23 cellular contexts compared by ENCODE assay signal in genomic region chr13:99527346-99527745, GRCh38. TPM values are rescaled to one million over a fixed set of nuclear protein-coding genes. Genes with fewer than 3 reads are reported as not detected.
A peak's percentile ranks its signal among the peaks of the same experiment; 100 is the strongest.
DNase-seq lines count a peak whose midpoint lies in the region; ATAC-seq and TF ChIP-seq lines count a peak whose summit lies in the region.
"Had no signal": no experiment of that assay in that cellular context is flagged by ENCODE, and none has a peak within 500 bp of the region (broad histone marks: within the 10 kb centered on the region; RNA-seq: fewer than 3 reads in every experiment).

No MANE protein-coding gene starts in this region.

- CTCF ChIA-PET in activated CD8-positive, alpha-beta T cell treated with anti-CD3 and anti-CD28 coated beads for 36 hours (lab: Charles Lee) = interaction anchor here (0.7 to 2.6 kb wide), 8 partner anchors 12 to 90 kb away, joined by 3 to 7 read pairs (median 3); no protein-coding TSS in a partner anchor
- CTCF ChIA-PET in activated CD8-positive, alpha-beta T cell treated with anti-CD3 and anti-CD28 coated beads, Interleukin-2, amount 10 ng/mL, durations not matched to agents 7 days and 5 days (lab: Charles Lee) = interaction anchor here (0.6 to 3.2 kb wide), 5 partner anchors 13 to 130 kb away, joined by 3 to 11 read pairs (median 3); no protein-coding TSS in a partner anchor
- CTCF ChIA-PET in CD4-positive, alpha-beta memory T cell (lab: Charles Lee; ENCODE audit: partially characterized antibody) = interaction anchor here (0.7 to 4.1 kb wide), 13 partner anchors 8 to 988 kb away, joined by 3 to 30 read pairs (median 5); partner anchors contain the start of gene CLYBL
- CTCF ChIA-PET in mammary epithelial cell (lab: Charles Lee; ENCODE audit: low non-redundant PET) = no interaction called here

- peaks cover 21% of the 10 kb centered on the region for H3K4me1 ChIP-seq in CD4-positive, alpha-beta memory T cell (ENCODE audit: insufficient read depth, low read length)
- H3K4me1 ChIP-seq in mammary epithelial cell (ENCODE audit: insufficient read depth, low read length) = no peaks in the 10 kb centered on the region
- H3K4me1 ChIP-seq: A549, psoas muscle, stomach, thyroid gland had no signal

- 73% methylated on average over 6 of the region's 6 CpGs for WGBS in mammary epithelial cell (ENCODE audit: low coverage, missing lambda C conversion rate)

- BruUV-seq in mammary epithelial cell (replicated peaks; lab: Mats Ljungman, UMichigan) = no TSS peak

- H2AFZ ChIP-seq in mammary epithelial cell (ENCODE audit: low read depth, low read length) = no peak overlapping the region

- dilution Hi-C loops in mammary epithelial cell (cut with HindIII; ENCODE audit: low sequenced_read_pairs) = no loop called here

- no peaks in the 10 kb centered on the region for H3K27me3 Mint-ChIP-seq in activated CD8-positive, alpha-beta T cell treated with anti-CD3 and anti-CD28 coated beads for 36 hours
- H3K27me3 Mint-ChIP-seq in activated CD8-positive, alpha-beta T cell treated with anti-CD3 and anti-CD28 coated beads, Interleukin-2, amount 10 ng/mL, durations not matched to agents 7 days and 5 days (ENCODE audit: low read depth) = no peaks in the 10 kb centered on the region
- H3K27me3 Mint-ChIP-seq in CD4-positive, alpha-beta memory T cell = no peaks in the 10 kb centered on the region
- H3K27me3 Mint-ChIP-seq in activated CD4-positive, alpha-beta T cell treated with anti-CD3 and anti-CD28 coated beads, Interleukin-2, amount 10 ng/mL, durations not matched to agents 24 days and 14 days = no peaks in the 10 kb centered on the region
- H3K27me3 Mint-ChIP-seq in naive thymus-derived CD8-positive, alpha-beta T cell = no peaks in the 10 kb centered on the region

- no peaks in the 10 kb centered on the region for H4K20me1 ChIP-seq in mammary epithelial cell (ENCODE audit: insufficient read depth, low read length)

- peaks cover 53% of the 10 kb centered on the region for H3K36me3 Mint-ChIP-seq in activated CD8-positive, alpha-beta T cell treated with anti-CD3 and anti-CD28 coated beads for 36 hours (ENCODE audit: low read depth)
- peaks cover 58% of the 10 kb centered on the region for H3K36me3 Mint-ChIP-seq in activated CD8-positive, alpha-beta T cell treated with anti-CD3 and anti-CD28 coated beads, Interleukin-2, amount 10 ng/mL, durations not matched to agents 7 days and 5 days (ENCODE audit: low read depth)
- peaks cover 63 to 84% of the 10 kb centered on the region in 2 donors for H3K36me3 Mint-ChIP-seq in CD4-positive, alpha-beta memory T cell
- peaks cover 60% of the 10 kb centered on the region for H3K36me3 Mint-ChIP-seq in activated CD4-positive, alpha-beta T cell treated with anti-CD3 and anti-CD28 coated beads, Interleukin-2, amount 10 ng/mL, durations not matched to agents 24 days and 14 days (ENCODE audit: low read depth)
- peaks cover 19 to 85% (median 31%) of the 10 kb centered on the region in 3 donors for H3K36me3 Mint-ChIP-seq in naive thymus-derived CD8-positive, alpha-beta T cell

- H3K27me3 ChIP-seq in CD4-positive, alpha-beta memory T cell (ENCODE audit: insufficient read depth, low read length) = no peaks in the 10 kb centered on the region
- no peaks in the 10 kb centered on the region for H3K27me3 ChIP-seq in mammary epithelial cell (ENCODE audit: insufficient read depth, low read length)
- H3K27me3 ChIP-seq: stomach, thyroid gland had no signal

- in situ Hi-C loops in mammary epithelial cell (cut with MboI; ENCODE audit: low sequenced_read_pairs in 2 of 2) = no loop called here

- no peak for TF ChIP-seq CTCF in activated CD8-positive, alpha-beta T cell treated with anti-CD3 and anti-CD28 coated beads for 36 hours (IDR thresholded peaks at IDR 0.05)
- TF ChIP-seq CTCF in mammary epithelial cell (conservative IDR thresholded peaks at IDR 0.05 in 1 of 2, IDR thresholded peaks at IDR 0.05 in 1 of 2; ENCODE audit: extremely low read depth in 1 of 2, insufficient read depth in 1 of 2, low read depth in 1 of 2, low read length in 2 of 2) = no peak

- H3K9ac ChIP-seq in mammary epithelial cell (ENCODE audit: insufficient read depth, low read length) = no peak overlapping the region

- H3K36me3 ChIP-seq in CD4-positive, alpha-beta memory T cell (ENCODE audit: insufficient read depth, low read length) = peaks cover 21% of the 10 kb centered on the region
- peaks cover 11% of the 10 kb centered on the region for H3K36me3 ChIP-seq in mammary epithelial cell (ENCODE audit: insufficient read depth, low read length)

- H3K27ac ChIP-seq in CD4-positive, alpha-beta memory T cell (ENCODE audit: low read depth, low read length) = no peak overlapping the region
- H3K27ac ChIP-seq in mammary epithelial cell (ENCODE audit: insufficient read depth, low read depth, low read length) = no peak overlapping the region
- H3K27ac ChIP-seq: A549, psoas muscle, stomach, thyroid gland had no signal

- H3K4me1 Mint-ChIP-seq in activated CD8-positive, alpha-beta T cell treated with anti-CD3 and anti-CD28 coated beads for 36 hours (ENCODE audit: low read depth) = peaks cover 38% of the 10 kb centered on the region
- peaks cover 24% of the 10 kb centered on the region for H3K4me1 Mint-ChIP-seq in activated CD8-positive, alpha-beta T cell treated with anti-CD3 and anti-CD28 coated beads, Interleukin-2, amount 10 ng/mL, durations not matched to agents 7 days and 5 days (ENCODE audit: low read depth)
- H3K4me1 Mint-ChIP-seq in CD4-positive, alpha-beta memory T cell = peaks cover 39 to 63% (median 45%) of the 10 kb centered on the region in 4 donors
- H3K4me1 Mint-ChIP-seq in activated CD4-positive, alpha-beta T cell treated with anti-CD3 and anti-CD28 coated beads, Interleukin-2, amount 10 ng/mL, durations not matched to agents 24 days and 14 days = peaks cover 38% of the 10 kb centered on the region
- peaks cover 32 to 45% (median 42%) of the 10 kb centered on the region in 4 donors for H3K4me1 Mint-ChIP-seq in naive thymus-derived CD8-positive, alpha-beta T cell

- POLR2A ChIA-PET in activated CD8-positive, alpha-beta T cell treated with anti-CD3 and anti-CD28 coated beads for 36 hours (lab: Charles Lee) = interaction anchor here (0.8 to 1.0 kb wide), 2 partner anchors 16 to 78 kb away, joined by 3 read pairs; no protein-coding TSS in a partner anchor
- POLR2A ChIA-PET in activated CD8-positive, alpha-beta T cell treated with anti-CD3 and anti-CD28 coated beads, Interleukin-2, amount 10 ng/mL, durations not matched to agents 7 days and 5 days (lab: Charles Lee) = no interaction called here
- POLR2A ChIA-PET in CD4-positive, alpha-beta memory T cell (lab: Charles Lee; ENCODE audit: partially characterized antibody) = interaction anchor here (0.8 kb wide), 1 partner anchor 78 kb away, joined by 4 read pairs; no protein-coding TSS in a partner anchor
- POLR2A ChIA-PET in naive thymus-derived CD8-positive, alpha-beta T cell (lab: Charles Lee) = no interaction called here

- ATAC-seq in activated CD8-positive, alpha-beta T cell treated with anti-CD3 and anti-CD28 coated beads for 36 hours = no peak
- no peak for ATAC-seq in activated CD8-positive, alpha-beta T cell treated with anti-CD3 and anti-CD28 coated beads, Interleukin-2, amount 10 ng/mL, durations not matched to agents 7 days and 5 days
- peak; percentile 25 to 54 for ATAC-seq in naive thymus-derived CD8-positive, alpha-beta T cell
- ATAC-seq in GM19395 (IDR thresholded peaks at IDR 0.05; ENCODE audit: unreplicated experiment) = no peak
- ATAC-seq: A549, left colon, psoas muscle had no signal

- no peak overlapping the region for H3K4me3 ChIP-seq in CD4-positive, alpha-beta memory T cell (ENCODE audit: low read length in 2 of 2)
- H3K4me3 ChIP-seq in mammary epithelial cell (replicated peaks in 1 of 3; ENCODE audit: insufficient read depth in 1 of 3, low read depth in 2 of 3, low read length in 3 of 3) = no peak overlapping the region
- H3K4me3 ChIP-seq: A549, psoas muscle, stomach, thyroid gland had no signal

- H3K79me2 ChIP-seq in mammary epithelial cell (ENCODE audit: insufficient read depth, low read length) = peaks cover 26% of the 10 kb centered on the region

- intact Hi-C loops in activated CD8-positive, alpha-beta T cell treated with anti-CD3 and anti-CD28 coated beads for 36 hours (cut with micrococcal nuclease) = no loop called here
- intact Hi-C loops in CD4-positive, alpha-beta memory T cell (cut with micrococcal nuclease) = no loop called here
- intact Hi-C loops in activated CD4-positive, alpha-beta T cell treated with anti-CD3 and anti-CD28 coated beads, Interleukin-2, amount 10 ng/mL, durations not matched to agents 24 days and 14 days (cut with micrococcal nuclease) = no loop called here
- intact Hi-C loops in mammary epithelial cell (cut with micrococcal nuclease) = no loop called here

- H3K9me3 Mint-ChIP-seq in activated CD8-positive, alpha-beta T cell treated with anti-CD3 and anti-CD28 coated beads for 36 hours = no peaks in the 10 kb centered on the region
- H3K9me3 Mint-ChIP-seq in activated CD8-positive, alpha-beta T cell treated with anti-CD3 and anti-CD28 coated beads, Interleukin-2, amount 10 ng/mL, durations not matched to agents 7 days and 5 days (ENCODE audit: insufficient read depth) = no peaks in the 10 kb centered on the region
- H3K9me3 Mint-ChIP-seq in CD4-positive, alpha-beta memory T cell = no peaks in the 10 kb centered on the region
- H3K9me3 Mint-ChIP-seq in activated CD4-positive, alpha-beta T cell treated with anti-CD3 and anti-CD28 coated beads, Interleukin-2, amount 10 ng/mL, durations not matched to agents 24 days and 14 days = no peaks in the 10 kb centered on the region
- no peaks in the 10 kb centered on the region for H3K9me3 Mint-ChIP-seq in naive thymus-derived CD8-positive, alpha-beta T cell
- H3K9me3 Mint-ChIP-seq: H9 had no signal

- no peak overlapping the region for H3K4me3 Mint-ChIP-seq in activated CD8-positive, alpha-beta T cell treated with anti-CD3 and anti-CD28 coated beads for 36 hours
- H3K4me3 Mint-ChIP-seq in activated CD8-positive, alpha-beta T cell treated with anti-CD3 and anti-CD28 coated beads, Interleukin-2, amount 10 ng/mL, durations not matched to agents 7 days and 5 days = no peak overlapping the region
- peak overlapping the region in 3 of 8 donors; percentile 25 to 35 (median 31) for H3K4me3 Mint-ChIP-seq in CD4-positive, alpha-beta memory T cell
- H3K4me3 Mint-ChIP-seq in activated CD4-positive, alpha-beta T cell treated with anti-CD3 and anti-CD28 coated beads, Interleukin-2, amount 10 ng/mL, durations not matched to agents 24 days and 14 days = no peak overlapping the region
- H3K4me3 Mint-ChIP-seq in naive thymus-derived CD8-positive, alpha-beta T cell = peak overlapping the region in 4 of 10 donors; percentile 4 to 52 (median 22)
- H3K4me3 Mint-ChIP-seq: H9 had no signal

- no peaks in the 10 kb centered on the region for H3K9me3 ChIP-seq in CD4-positive, alpha-beta memory T cell (ENCODE audit: control insufficient read depth in 1 of 2, low read length in 2 of 2)
- H3K9me3 ChIP-seq in mammary epithelial cell (replicated peaks; ENCODE audit: insufficient read depth, low read length) = no peaks in the 10 kb centered on the region
- H3K9me3 ChIP-seq: A549, psoas muscle, stomach, thyroid gland had no signal

- no peak overlapping the region for H3K4me2 ChIP-seq in mammary epithelial cell (ENCODE audit: insufficient read depth, low read depth, low read length)
- H3K4me2 ChIP-seq: A549 had no signal

- no peak overlapping the region for H3K27ac Mint-ChIP-seq in activated CD8-positive, alpha-beta T cell treated with anti-CD3 and anti-CD28 coated beads for 36 hours
- no peak overlapping the region for H3K27ac Mint-ChIP-seq in activated CD8-positive, alpha-beta T cell treated with anti-CD3 and anti-CD28 coated beads, Interleukin-2, amount 10 ng/mL, durations not matched to agents 7 days and 5 days
- H3K27ac Mint-ChIP-seq in CD4-positive, alpha-beta memory T cell = peak overlapping the region in 6 of 7 donors; percentile 28 to 89 (median 60)
- H3K27ac Mint-ChIP-seq in activated CD4-positive, alpha-beta T cell treated with anti-CD3 and anti-CD28 coated beads, Interleukin-2, amount 10 ng/mL, durations not matched to agents 24 days and 14 days = peak overlapping the region; percentile 12
- peak overlapping the region in 9 of 10 donors; percentile 9 to 87 (median 64) for H3K27ac Mint-ChIP-seq in naive thymus-derived CD8-positive, alpha-beta T cell

- DNase-seq in activated CD8-positive, alpha-beta T cell treated with anti-CD3 and anti-CD28 coated beads for 36 hours = peak; percentile 34
- no peak for DNase-seq in activated CD8-positive, alpha-beta T cell treated with anti-CD3 and anti-CD28 coated beads, Interleukin-2, amount 10 ng/mL, durations not matched to agents 7 days and 5 days
- peak in 4 of 5 donors; percentile 15 to 46 (median 24) for DNase-seq in CD4-positive, alpha-beta memory T cell
- peak; percentile 75 for DNase-seq in activated CD4-positive, alpha-beta T cell treated with anti-CD3 and anti-CD28 coated beads, Interleukin-2, amount 10 ng/mL, durations not matched to agents 24 days and 14 days
- peak in 5 of 10 donors; percentile 8 to 24 (median 21) for DNase-seq in naive thymus-derived CD8-positive, alpha-beta T cell
- DNase-seq in NCI-H2196 (lab: John Stamatoyannopoulos, UW; ENCODE audit: unreplicated experiment) = no peak
- no peak for DNase-seq in mammary epithelial cell
- DNase-seq: AML-193, dermis blood vessel endothelial cell, DMS53, H9, IMR-90, left colon, NCI-H1092 treated with DMSO at 0.1 percent for 48 hours, NCI-H1930, NCI-H69, occipital lobe, psoas muscle, SIG-M5, stomach, thyroid gland had no signal

RNA-seq across cellular contexts. Expression of gene TM9SF2, which starts 26.1 kb away (rescaled TPM):
- 10 to 100 TPM; 48.0 to 48.1 TPM for total RNA-seq in activated CD8-positive, alpha-beta T cell treated with anti-CD3 and anti-CD28 coated beads for 36 hours
- total RNA-seq in activated CD8-positive, alpha-beta T cell treated with anti-CD3 and anti-CD28 coated beads, Interleukin-2, amount 10 ng/mL, durations not matched to agents 7 days and 5 days = 10 to 100 TPM; 64.4 to 64.5 TPM
- 10 to 100 TPM; 60.0 to 64.2 TPM for total RNA-seq in CD4-positive, alpha-beta memory T cell
- 100 to 1,000 TPM; 102 to 126 TPM for polyA plus RNA-seq in CD4-positive, alpha-beta memory T cell
- 57.8 and 60.2 TPM in 2 replicates for total RNA-seq in activated CD4-positive, alpha-beta T cell treated with anti-CD3 and anti-CD28 coated beads, Interleukin-2, amount 10 ng/mL, durations not matched to agents 24 days and 14 days
- total RNA-seq in naive thymus-derived CD8-positive, alpha-beta T cell = 10 to 100 TPM; 45.5 to 50.5 TPM
- 10 to 100 TPM; 41.5 to 57.4 (median 50.2) TPM for polyA plus RNA-seq in naive thymus-derived CD8-positive, alpha-beta T cell
- total RNA-seq in mammary epithelial cell = 100 to 1,000 TPM in 1 of 2 donors, 10 to 100 TPM in 1; 87.8 to 143 TPM
- polyA plus RNA-seq in mammary epithelial cell = 74.9 TPM
- 80.6 TPM for polyA minus RNA-seq in mammary epithelial cell

Comparison
In these comparisons a context has a peak if more than half of its experiments do, and no peak if none do; other contexts are left out.
1. DNase-seq: peak in activated CD8-positive, alpha-beta T cell treated with anti-CD3 and anti-CD28 coated beads for 36 hours (single experiment), CD4-positive, alpha-beta memory T cell (4 of 5) and activated CD4-positive, alpha-beta T cell treated with anti-CD3 and anti-CD28 coated beads, Interleukin-2, amount 10 ng/mL, durations not matched to agents 24 days and 14 days (single experiment); none in activated CD8-positive, alpha-beta T cell treated with anti-CD3 and anti-CD28 coated beads, Interleukin-2, amount 10 ng/mL, durations not matched to agents 7 days and 5 days (single experiment), NCI-H2196 (single experiment) and mammary epithelial cell (single experiment).
2. POLR2A ChIA-PET loops: an anchor here in activated CD8-positive, alpha-beta T cell treated with anti-CD3 and anti-CD28 coated beads for 36 hours (0.8 to 1.0 kb wide) and CD4-positive, alpha-beta memory T cell (0.8 kb wide); none called in activated CD8-positive, alpha-beta T cell treated with anti-CD3 and anti-CD28 coated beads, Interleukin-2, amount 10 ng/mL, durations not matched to agents 7 days and 5 days and naive thymus-derived CD8-positive, alpha-beta T cell.
3. ATAC-seq: peak in naive thymus-derived CD8-positive, alpha-beta T cell (2 of 2); none in activated CD8-positive, alpha-beta T cell treated with anti-CD3 and anti-CD28 coated beads for 36 hours (single experiment), activated CD8-positive, alpha-beta T cell treated with anti-CD3 and anti-CD28 coated beads, Interleukin-2, amount 10 ng/mL, durations not matched to agents 7 days and 5 days (single experiment) and GM19395 (single experiment).
4. H3K27ac Mint-ChIP-seq: peak in CD4-positive, alpha-beta memory T cell (6 of 7), activated CD4-positive, alpha-beta T cell treated with anti-CD3 and anti-CD28 coated beads, Interleukin-2, amount 10 ng/mL, durations not matched to agents 24 days and 14 days (single experiment) and naive thymus-derived CD8-positive, alpha-beta T cell (9 of 10); none in activated CD8-positive, alpha-beta T cell treated with anti-CD3 and anti-CD28 coated beads for 36 hours (single experiment) and activated CD8-positive, alpha-beta T cell treated with anti-CD3 and anti-CD28 coated beads, Interleukin-2, amount 10 ng/mL, durations not matched to agents 7 days and 5 days (single experiment).